11 cellular contexts compared by ENCODE assay signal in the genomic region with DNA sequence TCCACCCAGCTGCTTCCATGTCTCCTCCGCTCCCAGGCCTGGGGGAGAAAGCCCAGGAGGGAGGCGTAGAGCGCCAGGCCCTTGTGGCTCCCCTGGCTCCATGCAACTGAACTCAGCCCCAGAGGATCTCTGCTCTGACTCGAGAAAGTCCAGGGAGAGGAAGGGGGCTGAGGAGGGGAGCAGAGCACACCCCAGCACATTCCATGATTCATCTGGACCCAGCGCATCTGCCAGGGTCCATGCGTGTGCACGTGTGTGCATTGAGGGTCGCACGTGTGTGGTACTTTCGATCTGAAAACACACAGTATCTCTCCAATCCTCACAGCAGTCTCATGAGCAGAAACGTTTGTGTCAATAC.
A peak's percentile ranks its signal among the peaks of the same experiment; 100 is the strongest.
DNase-seq lines count a peak whose midpoint lies in the region; ATAC-seq, FAIRE-seq and TF ChIP-seq lines count a peak whose summit lies in the region.
"Had no signal": no experiment of that assay in that cellular context is flagged by ENCODE, and none has a peak within 500 bp of the region (broad histone marks: within the 10 kb centered on the region; RNA-seq: fewer than 3 reads in every experiment).

No MANE protein-coding gene starts in this region.

- H3K4me3 ChIP-seq in SK-N-SH (ENCODE audit: low read depth in 2 of 2, low read length in 1 of 2) (no peak overlapping the region), K562 (no peak overlapping the region), mesendoderm (ENCODE audit: low read length) (no peak overlapping the region)
- H3K4me3 ChIP-seq: body of pancreas, SJSA1 had no signal

- peak overlapping the region; percentile 65 for H3K56ac ChIP-seq in mesendoderm (ENCODE audit: low read length)

- DNase-seq in SK-N-SH (no peak), K562 (ENCODE audit: extremely low read depth in 1 of 4, low spot score in 3 of 4) (no peak), mesendoderm (no peak), substantia nigra (lab: John Stamatoyannopoulos, UW) (no peak), 8988T (no peak), NCI-H510A (lab: John Stamatoyannopoulos, UW) (no peak), hypothalamus (lab: John Stamatoyannopoulos, UW) (no peak)

- H2BK5ac ChIP-seq in mesendoderm (ENCODE audit: low read length), result no peak overlapping the region

- TF ChIP-seq RAD21 in SK-N-SH (IDR thresholded peaks at IDR 0.05; ENCODE audit: low read length), result 0 out of 2 replicates have a peak, but pooled peaks have one; percentile 0
- no peak for TF ChIP-seq RAD21 in K562 (CRISPR knock-in tag; conservative IDR thresholded peaks at IDR 0.05 in 1 of 2, IDR thresholded peaks at IDR 0.05 in 1 of 2)

- H3K27ac ChIP-seq in SK-N-SH (ENCODE audit: low read depth in 2 of 2, low read length in 1 of 2), result peak overlapping the region in 1 of 2 experiments; percentile 86; a peak in 1 of 4 replicates
- H3K27ac ChIP-seq in K562 (ENCODE audit: extremely low read depth, low read depth, low read length), result no peak overlapping the region
- H3K27ac ChIP-seq in mesendoderm (ENCODE audit: low read depth, low read length), result no peak overlapping the region
- peak overlapping the region; percentile 38 for H3K27ac ChIP-seq in substantia nigra (ENCODE audit: low read depth, low read length, poor library complexity, severe bottlenecking)
- H3K27ac ChIP-seq: SJSA1 had no signal

- H4K8ac ChIP-seq in mesendoderm (ENCODE audit: low read depth, low read length), result no peak overlapping the region

- H3K9me3 ChIP-seq in SK-N-SH (no peaks in the 10 kb centered on the region), K562 (replicated peaks; ENCODE audit: control insufficient read depth, insufficient read depth, low read depth, low read length) (peaks cover 11% of the 10 kb centered on the region; the same call in 1 of the 2 replicates)

- H3K9ac ChIP-seq in SK-N-SH, result no peak overlapping the region
- peak overlapping the region in 1 of 2 experiments; percentile 82; a peak in 2 of 4 replicates for H3K9ac ChIP-seq in K562 (ENCODE audit: insufficient read depth in 1 of 2, low read depth in 2 of 2, low read length in 2 of 2)
- no peak overlapping the region for H3K9ac ChIP-seq in mesendoderm (ENCODE audit: low read length)

- no peak overlapping the region for H3K18ac ChIP-seq in mesendoderm (ENCODE audit: low read length)

- H4K5ac ChIP-seq in mesendoderm (ENCODE audit: low read length), result no peak overlapping the region

- no peaks in the 10 kb centered on the region for H3K27me3 ChIP-seq in SK-N-SH (ENCODE audit: insufficient read depth)
- H3K27me3 ChIP-seq in K562 (ENCODE audit: control insufficient read depth in 2 of 2, insufficient read depth in 2 of 2, low read length in 2 of 2), result no peaks in the 10 kb centered on the region
- H3K27me3 ChIP-seq in mesendoderm (ENCODE audit: insufficient read depth, low read length, poor library complexity), result no peaks in the 10 kb centered on the region
- H3K27me3 ChIP-seq: body of pancreas, SJSA1 had no signal

- H2AFZ ChIP-seq in SK-N-SH (ENCODE audit: low read depth), result no peak overlapping the region
- peak overlapping the region; percentile 77 for H2AFZ ChIP-seq in K562 (ENCODE audit: low read depth, low read length)

- H3K23ac ChIP-seq in mesendoderm (ENCODE audit: low read length), result peak overlapping the region; percentile 76

- no peaks in the 10 kb centered on the region for H3K9me2 ChIP-seq in SK-N-SH

- H3K79me2 ChIP-seq in SK-N-SH (ENCODE audit: insufficient read depth) (no peaks in the 10 kb centered on the region), K562 (ENCODE audit: control insufficient read depth, insufficient read depth, low read length) (no peaks in the 10 kb centered on the region), mesendoderm (ENCODE audit: control insufficient read depth, insufficient read depth, low read length) (no peaks in the 10 kb centered on the region)

- no peak overlapping the region for H3K4ac ChIP-seq in mesendoderm (ENCODE audit: low read depth, low read length)

- no peaks in the 10 kb centered on the region for H3K9me1 ChIP-seq in K562 (ENCODE audit: control insufficient read depth, insufficient read depth, low read length)

- ATAC-seq in SK-N-SH treated with all-trans-retinoic acid at 6 μM for 48 hours (no peak), K562 (no peak; the same call in 1 of the 3 replicates)

- H2BK15ac ChIP-seq in mesendoderm (replicated peaks; ENCODE audit: low read depth), result no peak overlapping the region

- H3K4me2 ChIP-seq in SK-N-SH (no peak overlapping the region), K562 (ENCODE audit: insufficient read depth, low read length) (no peak overlapping the region; the same call in 1 of the 2 replicates), mesendoderm (ENCODE audit: low read length) (no peak overlapping the region)

- WGBS in SK-N-SH (ENCODE audit: low lambda C conversion rate), result 94% methylated on average over 10 of the region's 11 CpGs
- WGBS in K562 (ENCODE audit: insufficient coverage, low coverage, missing lambda C conversion rate), result 73% methylated on average over 8 of the region's 11 CpGs
- WGBS in mesendoderm (ENCODE audit: extremely low coverage, insufficient coverage, low lambda C conversion rate), result no CpG with 5 or more reads among the region's 11 CpGs

- FAIRE-seq in K562 (lab: Jason Lieb, UNC), result no peak
- FAIRE-seq: A204.1 had no signal

- TF ChIP-seq POLR2A in K562 (conservative IDR thresholded peaks at IDR 0.05), result no peak

- intact Hi-C loops in K562 (cut with micrococcal nuclease), result no loop called here

- H3K36me3 ChIP-seq in SK-N-SH (replicated peaks in 1 of 2; ENCODE audit: control insufficient read depth in 1 of 2, insufficient read depth in 2 of 2, low read length in 1 of 2) (no peaks in the 10 kb centered on the region), K562 (ENCODE audit: control insufficient read depth, insufficient read depth, low read length) (no peaks in the 10 kb centered on the region), mesendoderm (ENCODE audit: control insufficient read depth, insufficient read depth, low read length) (no peaks in the 10 kb centered on the region)
- H3K36me3 ChIP-seq: SJSA1 had no signal

- in situ Hi-C loops in K562 (cut with MboI), result no loop called here

- no peaks in the 10 kb centered on the region for H3K79me1 ChIP-seq in mesendoderm (ENCODE audit: low read length)

- no peaks in the 10 kb centered on the region for H4K20me1 ChIP-seq in SK-N-SH (ENCODE audit: insufficient read depth)
- no peaks in the 10 kb centered on the region for H4K20me1 ChIP-seq in K562 (replicated peaks; ENCODE audit: control insufficient read depth, insufficient read depth, low read length)

- no peaks in the 10 kb centered on the region for H3F3A ChIP-seq in SK-N-SH (replicated peaks; ENCODE audit: insufficient read depth)

- POLR2A ChIA-PET in SK-N-SH (lab: Yijun Ruan, JAX) (interaction anchor here (11.0 kb wide), 1 partner anchor 144 kb away, joined by 154 read pairs; a partner anchor contains a TSS), K562 (lab: Yijun Ruan, JAX) (interaction anchor here (1.7 kb wide), 1 partner anchor 9 kb away, joined by 4 read pairs; no protein-coding TSS in a partner anchor)

- BruUV-seq in K562 (replicated peaks; lab: Mats Ljungman, UMichigan), result no TSS peak

- no peak overlapping the region for H2AK5ac ChIP-seq in mesendoderm (ENCODE audit: low read length)

- TF ChIP-seq CTCF in SK-N-SH (IDR thresholded peaks at IDR 0.05), result no peak
- no peak for TF ChIP-seq CTCF in K562 (IDR thresholded peaks at IDR 0.05 in 2 of 3, conservative IDR thresholded peaks at IDR 0.05 in 1 of 3; ENCODE audit: insufficient read depth in 2 of 3, low read depth in 1 of 3, low read length in 3 of 3)

- CTCF ChIA-PET in SK-N-SH (lab: Yijun Ruan, JAX) (interaction anchor here (0.9 to 3.2 kb wide), 2 partner anchors 10 to 1438 kb away, joined by 4 to 12 read pairs; no protein-coding TSS in a partner anchor), K562 (lab: Yijun Ruan, JAX; ENCODE audit: low intra/inter-chr PET ratio) (no interaction called here)

- no peak for TF ChIP-seq EP300 in SK-N-SH (IDR thresholded peaks at IDR 0.05; ENCODE audit: borderline replicate concordance in 1 of 2, low read depth in 1 of 2, low read length in 1 of 2)
- TF ChIP-seq EP300 in K562 (IDR thresholded peaks at IDR 0.05; ENCODE audit: low read length), result no peak

- no peak overlapping the region for H2BK120ac ChIP-seq in mesendoderm (ENCODE audit: low read depth, low read length)

- H3K4me1 ChIP-seq in SK-N-SH (ENCODE audit: control insufficient read depth in 1 of 2, insufficient read depth in 2 of 2, low read depth in 1 of 2, low read length in 1 of 2), result peaks cover 4 to 62% of the 10 kb centered on the region in 2 experiments; a peak in 3 of 4 replicates
- peaks cover 32 to 52% of the 10 kb centered on the region in 2 experiments for H3K4me1 ChIP-seq in K562 (replicated peaks in 1 of 2; ENCODE audit: control insufficient read depth in 2 of 2, insufficient read depth in 2 of 2, low read length in 2 of 2)
- H3K4me1 ChIP-seq in mesendoderm (ENCODE audit: control insufficient read depth, low read depth, low read length), result peaks cover 2% of the 10 kb centered on the region
- H3K4me1 ChIP-seq: SJSA1 had no signal

TF ChIP-seq in SK-N-SH, 30 proteins besides CTCF, POLR2A, EP300 and RAD21 (continues in another document):
- TF ChIP-seq GABPA (IDR thresholded peaks at IDR 0.05; ENCODE audit: low read depth) (no peak), SMC3 (IDR thresholded peaks at IDR 0.05; ENCODE audit: low read depth, low read length) (no peak), RXRA (IDR thresholded peaks at IDR 0.05; ENCODE audit: borderline replicate concordance, low read depth) (no peak), TEAD4 (IDR thresholded peaks at IDR 0.05; ENCODE audit: borderline replicate concordance, insufficient read depth) (no peak), RFX5 (IDR thresholded peaks at IDR 0.05; ENCODE audit: low read length) (no peak)

TF ChIP-seq in SK-N-SH treated with all-trans-retinoic acid at 6 μM for 48 hours, 23 proteins besides CTCF, POLR2A, EP300 and RAD21 (continues in another document):
- TF ChIP-seq CSDC2 (CRISPR knock-in tag; IDR thresholded peaks at IDR 0.05) (no peak), ZNF70 (CRISPR knock-in tag; IDR thresholded peaks at IDR 0.05) (no peak), GLIS3 (CRISPR knock-in tag; IDR thresholded peaks at IDR 0.05) (no peak), ZFP3 (CRISPR knock-in tag; IDR thresholded peaks at IDR 0.05) (no peak)

TF ChIP-seq in K562, 482 proteins besides CTCF, POLR2A, EP300 and RAD21 (continues in another document):
- TF ChIP-seq, protein P1, sequence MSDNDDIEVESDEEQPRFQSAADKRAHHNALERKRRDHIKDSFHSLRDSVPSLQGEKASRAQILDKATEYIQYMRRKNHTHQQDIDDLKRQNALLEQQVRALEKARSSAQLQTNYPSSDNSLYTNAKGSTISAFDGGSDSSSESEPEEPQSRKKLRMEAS (CRISPR knock-in tag; IDR thresholded peaks at IDR 0.05), result 0 out of 2 replicates have a peak, but pooled peaks have one; percentile 5
